Comparison of ENCODE assay signal across 8 cellular contexts in genomic region chr13:69565334-69565733, GRCh38.
DNase-seq lines count a peak whose midpoint lies in the region; ATAC-seq, FAIRE-seq and TF ChIP-seq lines count a peak whose summit lies in the region.

No MANE protein-coding gene starts in this region.

- peak; percentile 59 to 83; a peak in 3 of 6 replicates for ATAC-seq in A549
- ATAC-seq in GM19328 (IDR thresholded peaks at IDR 0.05; ENCODE audit: unreplicated experiment): peak; percentile 75
- ATAC-seq in HG03565 (IDR thresholded peaks at IDR 0.05; ENCODE audit: unreplicated experiment): peak; percentile 97

- H2AFZ ChIP-seq in smooth muscle cell (ENCODE audit: low read depth): no peak overlapping the region

- no peak overlapping the region for H3K4me3 ChIP-seq in A549
- H3K4me3 ChIP-seq in smooth muscle cell: no peak overlapping the region

- TF ChIP-seq RAD21 in A549 (conservative IDR thresholded peaks at IDR 0.05 in 1 of 2, IDR thresholded peaks at IDR 0.05 in 1 of 2): no peak

- intact Hi-C loops in head of caudate nucleus (cut with DNase I): no loop called here
- intact Hi-C loops in posterior vena cava (cut with DNase I): no loop called here

- H3K9me3 ChIP-seq in A549 (no peaks in the 10 kb centered on the region), smooth muscle cell (replicated peaks; ENCODE audit: low read depth) (no peaks in the 10 kb centered on the region)

- no peak for TF ChIP-seq CTCF in A549 (IDR thresholded peaks at IDR 0.05)
- 0 out of 2 replicates have a peak, but pooled peaks have one; percentile 12 for TF ChIP-seq CTCF in VCaP (conservative IDR thresholded peaks at IDR 0.05)
- peak; percentile 32 for TF ChIP-seq CTCF in smooth muscle cell (IDR thresholded peaks at IDR 0.05; ENCODE audit: borderline replicate concordance, insufficient read depth, poor library complexity, severe bottlenecking)

- H3K27ac ChIP-seq in A549 (no peak overlapping the region), VCaP (no peak overlapping the region), smooth muscle cell (ENCODE audit: low read depth) (peak overlapping the region; percentile 44)

- H3K27me3 ChIP-seq in smooth muscle cell (ENCODE audit: low read depth): no peaks in the 10 kb centered on the region

- H3K4me1 ChIP-seq in A549 (no peaks in the 10 kb centered on the region), smooth muscle cell (ENCODE audit: low read depth) (no peaks in the 10 kb centered on the region)

- no peak for TF ChIP-seq EP300 in A549 (IDR thresholded peaks at IDR 0.05)

- no peak overlapping the region for H3K9ac ChIP-seq in smooth muscle cell (ENCODE audit: low read depth)

- no peak overlapping the region for H3K4me2 ChIP-seq in A549
- no peak overlapping the region for H3K4me2 ChIP-seq in smooth muscle cell

- WGBS in A549 (ENCODE audit: missing lambda C conversion rate): 27% methylated on average over 4 of the region's 4 CpGs
- WGBS in smooth muscle cell (ENCODE audit: low lambda C conversion rate): 18% methylated on average over 4 of the region's 4 CpGs

- FAIRE-seq in A549 (lab: Jason Lieb, UNC): no peak

- H4K20me1 ChIP-seq in smooth muscle cell (ENCODE audit: low read depth): no peaks in the 10 kb centered on the region

- no peaks in the 10 kb centered on the region for H3F3A ChIP-seq in smooth muscle cell (ENCODE audit: low read depth)

- DNase-seq in A549 (ENCODE audit: low read depth in 1 of 2, low spot score in 1 of 2) (peak; percentile 1 to 54), smooth muscle cell (lab: John Stamatoyannopoulos, UW; ENCODE audit: unreplicated experiment) (no peak), NCI-H510A (lab: John Stamatoyannopoulos, UW) (no peak), head of caudate nucleus (no peak), posterior vena cava (ENCODE audit: low spot score) (no peak)

- CTCF ChIA-PET in A549 (lab: Yijun Ruan, JAX): interaction anchor here (0.7 to 1.2 kb wide), 2 partner anchors 8 to 24 kb away, joined by 4 to 5 read pairs; no protein-coding TSS in a partner anchor

- no peaks in the 10 kb centered on the region for H3K79me2 ChIP-seq in smooth muscle cell (ENCODE audit: low read depth)

- TF ChIP-seq POLR2A in A549 (IDR thresholded peaks at IDR 0.05; ENCODE audit: low read length): no peak

- POLR2A ChIA-PET in A549 (lab: Yijun Ruan, JAX): no interaction called here

- no peaks in the 10 kb centered on the region for H3K36me3 ChIP-seq in smooth muscle cell (ENCODE audit: low read depth)

TF ChIP-seq in A549, 52 proteins besides CTCF, POLR2A, EP300 and RAD21:
- no peak for TF ChIP-seq ZNF302 (CRISPR knock-in tag; IDR thresholded peaks at IDR 0.05)
- no peak for TF ChIP-seq TFCP2L1 (CRISPR knock-in tag; IDR thresholded peaks at IDR 0.05)
- TF ChIP-seq MAFK (IDR thresholded peaks at IDR 0.05; ENCODE audit: partially characterized antibody): no peak
- no peak for TF ChIP-seq SREBF2 (IDR thresholded peaks at IDR 0.05)
- no peak for TF ChIP-seq REST (IDR thresholded peaks at IDR 0.05)
- no peak for TF ChIP-seq HDAC2 (IDR thresholded peaks at IDR 0.05)
- no peak for TF ChIP-seq TP53 (CRISPR knock-in tag; IDR thresholded peaks at IDR 0.05)
- TF ChIP-seq RARB (CRISPR knock-in tag; IDR thresholded peaks at IDR 0.05): no peak

Comparison
In these comparisons a context has a peak if more than half of its experiments do, and no peak if none do; other contexts are left out.
1. DNase-seq: peak in A549 (2 of 2); none in smooth muscle cell (single experiment), NCI-H510A (single experiment), head of caudate nucleus (0 of 42) and posterior vena cava (single experiment).
2. Peak in every context shown above with its lines, with median percentiles within 50 percentile points of each other: ATAC-seq.